Comparison of ENCODE assay signal across 8 cellular contexts in genomic region chr6:37784585-37784967, GRCh38. TPM values are rescaled to one million over a fixed set of nuclear protein-coding genes. Genes with fewer than 3 reads are reported as not detected.
DNase-seq lines count a peak whose midpoint lies in the region; ATAC-seq, FAIRE-seq and TF ChIP-seq lines count a peak whose summit lies in the region.

No MANE protein-coding gene starts in this region.

- peaks cover 8 to 14% of the 10 kb centered on the region in 2 donors for H3K4me1 ChIP-seq in kidney (ENCODE audit: control insufficient read depth in 1 of 2, insufficient read depth in 1 of 2, low read depth in 1 of 2, low read length in 2 of 2)

- POLR2A ChIA-PET in activated B cell treated with CpG ODN at 0.5 μM for 24 hours (lab: Charles Lee), result no interaction called here

- peaks cover 26% of the 10 kb centered on the region for H3K27me3 Mint-ChIP-seq in activated B cell treated with CpG ODN at 0.5 μM for 24 hours
- H3K27me3 Mint-ChIP-seq in stimulated activated naive CD8-positive, alpha-beta T cell treated with anti-CD3 and anti-CD28 coated beads, Interleukin-15, amount 100 ng/mL, for 72 hours, result peaks cover 42% of the 10 kb centered on the region
- H3K27me3 Mint-ChIP-seq in activated CD8-positive, alpha-beta memory T cell treated with anti-CD3 and anti-CD28 coated beads, Interleukin-2, amount 10 ng/mL, durations not matched to agents 7 days and 5 days, result peaks cover 43% of the 10 kb centered on the region

- no peak overlapping the region for H3K27ac ChIP-seq in kidney (ENCODE audit: low read depth in 2 of 2, low read length in 2 of 2)

- no peak for FAIRE-seq in kidney (lab: Jason Lieb, UNC)

- H3K9me3 Mint-ChIP-seq in activated B cell treated with CpG ODN at 0.5 μM for 24 hours, result no peaks in the 10 kb centered on the region
- H3K9me3 Mint-ChIP-seq in stimulated activated naive CD8-positive, alpha-beta T cell treated with anti-CD3 and anti-CD28 coated beads, Interleukin-15, amount 100 ng/mL, for 72 hours, result no peaks in the 10 kb centered on the region
- H3K9me3 Mint-ChIP-seq in activated CD8-positive, alpha-beta memory T cell treated with anti-CD3 and anti-CD28 coated beads, Interleukin-2, amount 10 ng/mL, durations not matched to agents 7 days and 5 days (ENCODE audit: low read depth), result no peaks in the 10 kb centered on the region

- no peaks in the 10 kb centered on the region for H3K36me3 Mint-ChIP-seq in activated B cell treated with CpG ODN at 0.5 μM for 24 hours (ENCODE audit: low read depth)
- H3K36me3 Mint-ChIP-seq in activated CD8-positive, alpha-beta memory T cell treated with anti-CD3 and anti-CD28 coated beads, Interleukin-2, amount 10 ng/mL, durations not matched to agents 7 days and 5 days, result no peaks in the 10 kb centered on the region

- peaks cover 19% of the 10 kb centered on the region for H3K4me1 Mint-ChIP-seq in activated B cell treated with CpG ODN at 0.5 μM for 24 hours
- peaks cover 27% of the 10 kb centered on the region for H3K4me1 Mint-ChIP-seq in stimulated activated naive CD8-positive, alpha-beta T cell treated with anti-CD3 and anti-CD28 coated beads, Interleukin-15, amount 100 ng/mL, for 72 hours
- H3K4me1 Mint-ChIP-seq in activated CD8-positive, alpha-beta memory T cell treated with anti-CD3 and anti-CD28 coated beads, Interleukin-2, amount 10 ng/mL, durations not matched to agents 7 days and 5 days, result peaks cover 11% of the 10 kb centered on the region

- H3K27ac Mint-ChIP-seq in activated B cell treated with CpG ODN at 0.5 μM for 24 hours, result no peak overlapping the region
- peak overlapping the region in 1 of 2 donors; percentile 90 for H3K27ac Mint-ChIP-seq in stimulated activated naive CD8-positive, alpha-beta T cell treated with anti-CD3 and anti-CD28 coated beads, Interleukin-15, amount 100 ng/mL, for 72 hours
- H3K27ac Mint-ChIP-seq in activated CD8-positive, alpha-beta memory T cell treated with anti-CD3 and anti-CD28 coated beads, Interleukin-2, amount 10 ng/mL, durations not matched to agents 7 days and 5 days, result no peak overlapping the region

- peak; percentile 19 for DNase-seq in NCI-H2029 treated with DMSO at 0.1 percent for 48 hours (lab: John Stamatoyannopoulos, UW)
- no peak for DNase-seq in NCI-H2029 (lab: John Stamatoyannopoulos, UW)
- DNase-seq in activated B cell treated with CpG ODN at 0.5 μM for 24 hours, result no peak
- DNase-seq in kidney, result peak; percentile 40
- DNase-seq in stimulated activated naive CD8-positive, alpha-beta T cell treated with anti-CD3 and anti-CD28 coated beads, Interleukin-15, amount 100 ng/mL, for 72 hours, result no peak
- DNase-seq in activated CD8-positive, alpha-beta memory T cell treated with anti-CD3 and anti-CD28 coated beads, Interleukin-2, amount 10 ng/mL, durations not matched to agents 7 days and 5 days, result no peak
- DNase-seq in SKM-1 (lab: John Stamatoyannopoulos, UW; ENCODE audit: unreplicated experiment), result no peak
- DNase-seq in UCSD-AML1 (lab: John Stamatoyannopoulos, UW; ENCODE audit: unreplicated experiment), result no peak

- no peak for ATAC-seq in activated B cell treated with CpG ODN at 0.5 μM for 24 hours (ENCODE audit: low read depth)
- ATAC-seq in stimulated activated naive CD8-positive, alpha-beta T cell treated with anti-CD3 and anti-CD28 coated beads, Interleukin-15, amount 100 ng/mL, for 72 hours, result no peak
- no peak for ATAC-seq in activated CD8-positive, alpha-beta memory T cell treated with anti-CD3 and anti-CD28 coated beads, Interleukin-2, amount 10 ng/mL, durations not matched to agents 7 days and 5 days

- CTCF ChIA-PET in activated B cell treated with CpG ODN at 0.5 μM for 24 hours (lab: Charles Lee), result no interaction called here
- CTCF ChIA-PET in activated CD8-positive, alpha-beta memory T cell treated with anti-CD3 and anti-CD28 coated beads, Interleukin-2, amount 10 ng/mL, durations not matched to agents 7 days and 5 days (lab: Charles Lee), result interaction anchor here (0.6 kb wide), 1 partner anchor 1043 kb away, joined by 4 read pairs; no protein-coding TSS in a partner anchor

- no peaks in the 10 kb centered on the region for H3K36me3 ChIP-seq in kidney (ENCODE audit: control insufficient read depth in 1 of 2, insufficient read depth in 2 of 2, low read length in 2 of 2)

- intact Hi-C loops in activated B cell treated with CpG ODN at 0.5 μM for 24 hours (cut with micrococcal nuclease) (no loop called here), kidney (cut with DNase I) (no loop called here)

- peak overlapping the region; percentile 73 to 81 for H3K4me3 ChIP-seq in kidney (ENCODE audit: low read length in 2 of 2)

- no peak overlapping the region for H3K9ac ChIP-seq in kidney (ENCODE audit: low read length in 2 of 2)

- peak overlapping the region; percentile 81 for H3K4me3 Mint-ChIP-seq in activated B cell treated with CpG ODN at 0.5 μM for 24 hours
- H3K4me3 Mint-ChIP-seq in stimulated activated naive CD8-positive, alpha-beta T cell treated with anti-CD3 and anti-CD28 coated beads, Interleukin-15, amount 100 ng/mL, for 72 hours, result peak overlapping the region; percentile 5 to 90
- H3K4me3 Mint-ChIP-seq in activated CD8-positive, alpha-beta memory T cell treated with anti-CD3 and anti-CD28 coated beads, Interleukin-2, amount 10 ng/mL, durations not matched to agents 7 days and 5 days, result no peak overlapping the region

- no peaks in the 10 kb centered on the region for H3K9me3 ChIP-seq in kidney (ENCODE audit: control insufficient read depth in 1 of 2, low read length in 2 of 2)

- TF ChIP-seq CTCF in activated B cell treated with CpG ODN at 0.5 μM for 24 hours (IDR thresholded peaks at IDR 0.05) (no peak), kidney (IDR thresholded peaks at IDR 0.05; ENCODE audit: borderline replicate concordance, extremely low read depth, insufficient read depth) (no peak)

RNA-seq across cellular contexts. Expression of gene ZFAND3, which starts 35.0 kb away (rescaled TPM):
- total RNA-seq in activated B cell treated with CpG ODN at 0.5 μM for 24 hours (56.3 and 60.1 TPM in 2 replicates), kidney (104 TPM)
- 44.6 TPM for polyA plus RNA-seq in kidney (ENCODE audit: insufficient read depth, low read depth, low replicate concordance)
- total RNA-seq in activated CD8-positive, alpha-beta memory T cell treated with anti-CD3 and anti-CD28 coated beads, Interleukin-2, amount 10 ng/mL, durations not matched to agents 7 days and 5 days, result 10 to 100 TPM; 30.9 to 34.4 TPM

Comparison
In these comparisons a context has a peak if more than half of its experiments do, and no peak if none do; other contexts are left out.
1. DNase-seq: peak in NCI-H2029 treated with DMSO at 0.1 percent for 48 hours (single experiment) and kidney (single experiment); none in NCI-H2029 (single experiment), activated B cell treated with CpG ODN at 0.5 μM for 24 hours (single experiment), stimulated activated naive CD8-positive, alpha-beta T cell treated with anti-CD3 and anti-CD28 coated beads, Interleukin-15, amount 100 ng/mL, for 72 hours (0 of 2), activated CD8-positive, alpha-beta memory T cell treated with anti-CD3 and anti-CD28 coated beads, Interleukin-2, amount 10 ng/mL, durations not matched to agents 7 days and 5 days (single experiment), SKM-1 (single experiment) and UCSD-AML1 (single experiment).